40 cellular contexts compared by ENCODE assay signal in the genomic region with DNA sequence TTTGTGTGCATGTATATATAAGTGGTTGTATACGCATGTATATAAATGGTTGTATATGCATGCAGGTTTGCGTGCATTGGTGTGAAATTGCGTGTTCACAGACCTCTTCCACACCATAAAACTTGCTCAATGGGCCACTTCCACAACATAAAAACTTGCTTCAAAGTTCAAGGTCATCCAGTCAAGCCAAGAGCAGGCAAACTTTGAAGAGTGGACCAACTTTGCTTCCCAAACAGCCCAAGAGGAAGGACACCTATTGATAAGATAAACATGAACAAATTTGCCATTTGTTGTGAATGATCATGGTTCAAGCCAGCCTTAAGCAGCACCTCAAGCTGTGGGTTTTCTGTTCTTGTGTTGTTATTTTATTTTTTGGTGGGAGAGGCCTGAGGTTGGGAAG.
"Had no signal": no experiment of that assay in that cellular context is flagged by ENCODE, and none has a peak within 500 bp of the region (broad histone marks: within the 10 kb centered on the region; RNA-seq: fewer than 3 reads in every experiment).

No MANE protein-coding gene starts in this region.

- H3K27ac ChIP-seq: adrenal gland, ascending aorta, body of pancreas, brain microvascular endothelial cell, breast epithelium, cardiac muscle cell had no signal

- ATAC-seq: activated naive CD4-positive, alpha-beta T cell treated with anti-CD3 and anti-CD28 coated beads, Interleukin-2, amount 50 U/mL, for 72 hours; activated naive CD8-positive, alpha-beta T cell treated with anti-CD3 and anti-CD28 coated beads, Interleukin-2, amount 50 U/mL, for 24 hours; activated T-cell treated with anti-CD3 and anti-CD28 coated beads, Interleukin-2, amount 50 U/mL, for 4 hours; activated T-cell treated with anti-CD3 and anti-CD28 coated beads, Interleukin-2, amount 50 U/mL, for 72 hours; activated T-helper 17 cell treated with anti-CD3 and anti-CD28 coated beads, Interleukin-2, amount 50 U/mL, for 72 hours; body of pancreas had no signal

- H3K4me1 Mint-ChIP-seq: central memory CD8-positive, alpha-beta T cell had no signal

- FAIRE-seq: astrocyte, bronchial epithelial cell had no signal

- H3K9me3 Mint-ChIP-seq: activated naive CD4-positive, alpha-beta T cell treated with anti-CD3 and anti-CD28 coated beads, Interleukin-2, amount 50 U/mL, for 24 hours; activated naive CD8-positive, alpha-beta T cell treated with anti-CD3 and anti-CD28 coated beads for 36 hours; activated naive CD8-positive, alpha-beta T cell treated with anti-CD3 and anti-CD28 coated beads, Interleukin-2, amount 50 U/mL, for 24 hours; activated T-cell treated with anti-CD3 and anti-CD28 coated beads, Interleukin-2, amount 50 U/mL, for 24 hours; activated T-cell treated with anti-CD3 and anti-CD28 coated beads, Interleukin-2, amount 50 U/mL, for 4 hours; activated T-helper 17 cell treated with anti-CD3 and anti-CD28 coated beads, Interleukin-2, amount 50 U/mL, for 72 hours; activated T-helper 2 cell treated with anti-CD3 and anti-CD28 coated beads, Interferon-gamma antibody, Interleukin-2, Interleukin-4, amounts not matched to agents 10 μg/mL and 5 μg/mL and 100 μg/mL, durations not matched to agents 14 hours and 24 hours and 36 hours; central memory CD8-positive, alpha-beta T cell had no signal

- H3K4me3 ChIP-seq: adrenal gland, ascending aorta, body of pancreas, breast epithelium, cardiac muscle cell had no signal

- H3K4me3 Mint-ChIP-seq: activated naive CD4-positive, alpha-beta T cell treated with anti-CD3 and anti-CD28 coated beads for 36 hours; activated naive CD4-positive, alpha-beta T cell treated with anti-CD3 and anti-CD28 coated beads, Interleukin-2, amount 10 ng/mL, durations not matched to agents 7 days and 5 days; activated naive CD4-positive, alpha-beta T cell treated with anti-CD3 and anti-CD28 coated beads, Interleukin-2, amount 50 U/mL, for 24 hours; activated naive CD8-positive, alpha-beta T cell; activated naive CD8-positive, alpha-beta T cell treated with anti-CD3 and anti-CD28 coated beads for 36 hours; activated naive CD8-positive, alpha-beta T cell treated with anti-CD3 and anti-CD28 coated beads, Interleukin-2, amount 10 ng/mL, durations not matched to agents 7 days and 5 days; activated naive CD8-positive, alpha-beta T cell treated with anti-CD3 and anti-CD28 coated beads, Interleukin-2, amount 50 U/mL, for 24 hours; activated T-cell treated with anti-CD3 and anti-CD28 coated beads, Interleukin-2, amount 50 U/mL, for 24 hours; activated T-cell treated with anti-CD3 and anti-CD28 coated beads, Interleukin-2, amount 50 U/mL, for 4 hours; activated T-cell treated with anti-CD3 and anti-CD28 coated beads, Interleukin-2, amount 50 U/mL, for 72 hours; activated T-helper 1 cell treated with anti-CD3 and anti-CD28 coated beads, Interleukin-12 subunit alpha, Interleukin-12 subunit beta, Interleukin-2, Interleukin-4 antibody, amounts not matched to agents 30 ng/mL and 10 ng/mL and 1 ng/mL, durations not matched to agents 14 hours and 24 hours and 36 hours; activated T-helper 17 cell treated with anti-CD3 and anti-CD28 coated beads, Interleukin-2, amount 50 U/mL, for 72 hours; brain; central memory CD8-positive, alpha-beta T cell had no signal

- H3K9me3 ChIP-seq: adrenal gland, ascending aorta, body of pancreas, breast epithelium had no signal

- H3K27ac Mint-ChIP-seq: activated naive CD4-positive, alpha-beta T cell treated with anti-CD3 and anti-CD28 coated beads for 36 hours; activated naive CD4-positive, alpha-beta T cell treated with anti-CD3 and anti-CD28 coated beads, Interleukin-2, amount 10 ng/mL, durations not matched to agents 7 days and 5 days; activated naive CD4-positive, alpha-beta T cell treated with anti-CD3 and anti-CD28 coated beads, Interleukin-2, amount 50 U/mL, for 24 hours; activated naive CD4-positive, alpha-beta T cell treated with anti-CD3 and anti-CD28 coated beads, Interleukin-2, amount 50 U/mL, for 72 hours; activated naive CD8-positive, alpha-beta T cell; activated naive CD8-positive, alpha-beta T cell treated with anti-CD3 and anti-CD28 coated beads for 36 hours; activated naive CD8-positive, alpha-beta T cell treated with anti-CD3 and anti-CD28 coated beads, Interleukin-2, amount 10 ng/mL, durations not matched to agents 7 days and 5 days; activated naive CD8-positive, alpha-beta T cell treated with anti-CD3 and anti-CD28 coated beads, Interleukin-2, amount 50 U/mL, for 24 hours; activated T-cell treated with anti-CD3 and anti-CD28 coated beads, Interleukin-2, amount 50 U/mL, for 24 hours; activated T-cell treated with anti-CD3 and anti-CD28 coated beads, Interleukin-2, amount 50 U/mL, for 72 hours; activated T-helper 1 cell treated with anti-CD3 and anti-CD28 coated beads, Interleukin-12 subunit alpha, Interleukin-12 subunit beta, Interleukin-2, Interleukin-4 antibody, amounts not matched to agents 30 ng/mL and 10 ng/mL and 1 ng/mL, durations not matched to agents 14 hours and 24 hours and 36 hours; activated T-helper 17 cell treated with anti-CD3 and anti-CD28 coated beads, Interleukin-2, amount 50 U/mL, for 72 hours; activated T-helper 2 cell treated with anti-CD3 and anti-CD28 coated beads, Interferon-gamma antibody, Interleukin-2, Interleukin-4, amounts not matched to agents 10 μg/mL and 5 μg/mL and 100 μg/mL, durations not matched to agents 14 hours and 24 hours and 36 hours; brain had no signal

- H3K27me3 Mint-ChIP-seq: activated naive CD4-positive, alpha-beta T cell treated with anti-CD3 and anti-CD28 coated beads, Interleukin-2, amount 50 U/mL, for 24 hours; activated naive CD8-positive, alpha-beta T cell treated with anti-CD3 and anti-CD28 coated beads, Interleukin-2, amount 50 U/mL, for 24 hours; activated T-cell treated with anti-CD3 and anti-CD28 coated beads, Interleukin-2, amount 50 U/mL, for 24 hours; activated T-helper 17 cell treated with anti-CD3 and anti-CD28 coated beads, Interleukin-2, amount 50 U/mL, for 72 hours; central memory CD8-positive, alpha-beta T cell had no signal

- DNase-seq: activated effector memory CD4-positive, alpha-beta T cell treated with anti-CD3 and anti-CD28 coated beads, Interleukin-2, amount 50 U/mL, for 16 hours; activated effector memory CD4-positive, alpha-beta T cell treated with Interleukin-2 at 50 U/mL for 16 hours; activated gamma-delta T cell; activated gamma-delta T cell treated with Interleukin-2 at 50 U/mL for 16 hours; activated naive CD4-positive, alpha-beta T cell; activated naive CD4-positive, alpha-beta T cell treated with anti-CD3 and anti-CD28 coated beads for 36 hours; activated naive CD4-positive, alpha-beta T cell treated with anti-CD3 and anti-CD28 coated beads, Interleukin-2, amount 10 ng/mL, durations not matched to agents 7 days and 5 days; activated naive CD4-positive, alpha-beta T cell treated with anti-CD3 and anti-CD28 coated beads, Interleukin-2, amount 50 U/mL, for 16 hours; activated naive CD4-positive, alpha-beta T cell treated with Interleukin-2 at 50 U/mL for 16 hours; activated naive CD8-positive, alpha-beta T cell treated with anti-CD3 and anti-CD28 coated beads for 36 hours; activated naive CD8-positive, alpha-beta T cell treated with anti-CD3 and anti-CD28 coated beads, Interleukin-2, amount 10 ng/mL, durations not matched to agents 7 days and 5 days; activated naive CD8-positive, alpha-beta T cell treated with anti-CD3 and anti-CD28 coated beads, Interleukin-2, amount 50 U/mL, for 24 hours; activated T-cell treated with anti-CD3 and anti-CD28 coated beads, Interleukin-2, amount 50 U/mL, for 1 hour; activated T-cell treated with anti-CD3 and anti-CD28 coated beads, Interleukin-2, amount 50 U/mL, for 24 hours; activated T-cell treated with anti-CD3 and anti-CD28 coated beads, Interleukin-2, amount 50 U/mL, for 4 hours; activated T-cell treated with anti-CD3 and anti-CD28 coated beads, Interleukin-2, amount 50 U/mL, for 48 hours; activated T-cell treated with anti-CD3 and anti-CD28 coated beads, Interleukin-2, amount 50 U/mL, for 72 hours; adrenal gland; amniotic stem cell; amygdala; anterior cingulate cortex; aorta; body of pancreas; brain microvascular endothelial cell; caudate nucleus; central memory CD4-positive, alpha-beta T cell; cerebellar nuclear complex had no signal

- H3K36me3 Mint-ChIP-seq: activated naive CD4-positive, alpha-beta T cell treated with anti-CD3 and anti-CD28 coated beads, Interleukin-2, amount 50 U/mL, for 24 hours; activated naive CD8-positive, alpha-beta T cell; brain had no signal

- H3K36me3 ChIP-seq: adrenal gland, ascending aorta, brain microvascular endothelial cell, breast epithelium, cardiac muscle cell had no signal

- H3K4me1 ChIP-seq: ascending aorta, body of pancreas, breast epithelium had no signal

- H3K27me3 ChIP-seq: adrenal gland, ascending aorta, body of pancreas, brain microvascular endothelial cell, breast epithelium, cardiac muscle cell had no signal
